ENCODE assay signal across 12 cellular contexts in genomic region chr11:114172055-114172861, GRCh38.
DNase-seq lines count a peak whose midpoint lies in the region; ATAC-seq, FAIRE-seq and TF ChIP-seq lines count a peak whose summit lies in the region.
"Had no signal": no experiment of that assay in that cellular context is flagged by ENCODE, and none has a peak within 500 bp of the region (broad histone marks: within the 10 kb centered on the region; RNA-seq: fewer than 3 reads in every experiment).

No MANE protein-coding gene starts in this region.

- H3K9ac ChIP-seq in liver (ENCODE audit: low read depth in 1 of 2, low read length in 2 of 2) = peak overlapping the region in 1 of 2 donors; percentile 80
- H3K9ac ChIP-seq in HepG2 (ENCODE audit: insufficient read depth, low read depth, low read length) = no peak overlapping the region
- H3K9ac ChIP-seq in neural progenitor cell = no peak overlapping the region
- H3K9ac ChIP-seq in PC-3 (ENCODE audit: low read length) = no peak overlapping the region

- no peak overlapping the region for H2AFZ ChIP-seq in HepG2 (ENCODE audit: low read length)
- H2AFZ ChIP-seq in neural progenitor cell (replicated peaks) = no peak overlapping the region
- H2AFZ ChIP-seq in PC-3 (ENCODE audit: low read length) = no peak overlapping the region
- no peak overlapping the region for H2AFZ ChIP-seq in osteoblast (ENCODE audit: low read length)

- peaks cover 7% of the 10 kb centered on the region for H3K27me3 Mint-ChIP-seq in neural progenitor cell (ENCODE audit: insufficient read depth, low read depth)

- H3K27ac ChIP-seq in liver (ENCODE audit: low read depth in 1 of 2, low read length in 2 of 2) (peak overlapping the region; percentile 84 to 89), HepG2 (ENCODE audit: extremely low read length, insufficient read depth, low read length) (no peak overlapping the region), neural progenitor cell (no peak overlapping the region), PC-3 (ENCODE audit: low read length) (no peak overlapping the region), osteoblast (ENCODE audit: low read depth, low read length) (no peak overlapping the region)

- CTCF ChIA-PET in HepG2 (lab: Yijun Ruan, JAX; ENCODE audit: low intra/inter-chr PET ratio, low total read pairs) (no interaction called here), PC-3 (lab: Charles Lee) (no interaction called here)

- peaks cover 6% of the 10 kb centered on the region for H3K36me3 Mint-ChIP-seq in neural progenitor cell

- no peak for TF ChIP-seq POLR2A in HepG2 (IDR thresholded peaks at IDR 0.05; ENCODE audit: insufficient read depth in 1 of 2, low read depth in 2 of 2, low read length in 2 of 2)

- TF ChIP-seq RAD21 in liver (IDR thresholded peaks at IDR 0.05) (no peak), HepG2 (CRISPR knock-in tag; IDR thresholded peaks at IDR 0.05) (no peak)

- FAIRE-seq in HepG2 (lab: Jason Lieb, UNC) (no peak), bronchial epithelial cell (lab: Jason Lieb, UNC) (peak; percentile 58)
- FAIRE-seq: endometrium had no signal

- H3K9me3 Mint-ChIP-seq in neural progenitor cell = no peaks in the 10 kb centered on the region

- H3K4me3 ChIP-seq in liver (ENCODE audit: low read depth in 1 of 3, low read length in 3 of 3) (no peak overlapping the region), HepG2 (replicated peaks in 1 of 3; ENCODE audit: insufficient read depth in 1 of 3, low read depth in 2 of 3, low read length in 3 of 3) (no peak overlapping the region), bronchial epithelial cell (ENCODE audit: low read depth, low read length) (no peak overlapping the region), neural progenitor cell (no peak overlapping the region), PC-3 (ENCODE audit: low read length) (no peak overlapping the region), osteoblast (ENCODE audit: insufficient read depth, low read length) (no peak overlapping the region)

- DNase-seq in HepG2 (ENCODE audit: low spot score) (no peak), bronchial epithelial cell (ENCODE audit: low read depth) (no peak), neural progenitor cell (ENCODE audit: low spot score) (no peak), PC-3 (no peak), HCEC 1CT (no peak), hippocampal formation (lab: John Stamatoyannopoulos, UW) (no peak), osteoblast (ENCODE audit: insufficient read length, low spot score, missing footprints) (no peak)
- DNase-seq: activated CD4-positive, alpha-beta T cell treated with anti-CD3 and anti-CD28 coated beads, Interleukin-2, amount 50 U/mL, for 48 hours; DMS53; stimulated activated CD4-positive, alpha-beta T cell treated with anti-CD3 and anti-CD28 coated beads, Interleukin-2, amount 100 ng/mL, for 48 hours had no signal

- H3K9me2 ChIP-seq in PC-3 (replicated peaks; ENCODE audit: low read length) = no peaks in the 10 kb centered on the region

- H3K4me2 ChIP-seq in HepG2 (ENCODE audit: low read depth, low read length) (no peak overlapping the region), neural progenitor cell (peak overlapping the region; percentile 19), PC-3 (ENCODE audit: low read length) (no peak overlapping the region), osteoblast (ENCODE audit: insufficient read depth, low read length) (no peak overlapping the region)

- peaks cover 37 to 94% (median 80%) of the 10 kb centered on the region in 4 donors for H3K4me1 ChIP-seq in liver (ENCODE audit: control insufficient read depth in 4 of 4, insufficient read depth in 4 of 4, low read length in 3 of 4)
- peaks cover 10% of the 10 kb centered on the region for H3K4me1 ChIP-seq in HepG2 (ENCODE audit: insufficient read depth, low read length)
- peaks cover 61% of the 10 kb centered on the region for H3K4me1 ChIP-seq in neural progenitor cell
- peaks cover 4% of the 10 kb centered on the region for H3K4me1 ChIP-seq in PC-3 (ENCODE audit: insufficient read depth, low read length)
- H3K4me1 ChIP-seq in osteoblast (ENCODE audit: insufficient read depth, low read length) = peaks cover 8% of the 10 kb centered on the region

- no peak overlapping the region for H3K4me3 Mint-ChIP-seq in neural progenitor cell

- 49% methylated on average over 14 of the region's 14 CpGs for WGBS in liver
- 43% methylated on average over 13 of the region's 14 CpGs for WGBS in HepG2 (ENCODE audit: low lambda C conversion rate)

- TF ChIP-seq CTCF in liver (IDR thresholded peaks at IDR 0.05; ENCODE audit: low read depth, low read length, missing input control) = no peak
- no peak for TF ChIP-seq CTCF in HepG2 (CRISPR knock-in tag; IDR thresholded peaks at IDR 0.05)
- TF ChIP-seq CTCF in bronchial epithelial cell (IDR thresholded peaks at IDR 0.05; ENCODE audit: insufficient read depth, low read length, severe bottlenecking) = no peak
- no peak for TF ChIP-seq CTCF in neural progenitor cell (IDR thresholded peaks at IDR 0.05)
- no peak for TF ChIP-seq CTCF in PC-3 (conservative IDR thresholded peaks at IDR 0.05; ENCODE audit: low read depth, low read length)
- TF ChIP-seq CTCF in osteoblast (IDR thresholded peaks at IDR 0.05; ENCODE audit: extremely low read depth, low read depth, low read length) = no peak

- H3F3A ChIP-seq in neural progenitor cell (ENCODE audit: low read depth) (peaks cover 14% of the 10 kb centered on the region), PC-3 (ENCODE audit: low read length, unreplicated experiment) (no peaks in the 10 kb centered on the region)

- H3K79me2 ChIP-seq in HepG2 (ENCODE audit: insufficient read depth, low read length) = no peaks in the 10 kb centered on the region
- H3K79me2 ChIP-seq in neural progenitor cell (ENCODE audit: low read depth) = no peaks in the 10 kb centered on the region
- H3K79me2 ChIP-seq in PC-3 (ENCODE audit: low read length) = no peaks in the 10 kb centered on the region
- H3K79me2 ChIP-seq in osteoblast (ENCODE audit: insufficient read depth, low read length) = no peaks in the 10 kb centered on the region

- ATAC-seq in HepG2 (no peak), PC-3 (no peak)

- no peak overlapping the region for H3K27ac Mint-ChIP-seq in neural progenitor cell

- no peak for TF ChIP-seq EP300 in HepG2 (IDR thresholded peaks at IDR 0.05; ENCODE audit: low read depth in 2 of 2, low read length in 2 of 2)
- no peak for TF ChIP-seq EP300 in HepG2 (CRISPR knock-in tag; IDR thresholded peaks at IDR 0.05; ENCODE audit: borderline replicate concordance)

- in situ Hi-C loops in HepG2 (cut with HindIII; ENCODE audit: extremely low pct_ligation_motif_present, low pct_unique_long_range_greater_than_20kb) = no loop called here

- no peaks in the 10 kb centered on the region for H3K36me3 ChIP-seq in liver (ENCODE audit: control insufficient read depth in 4 of 4, insufficient read depth in 3 of 4, low read depth in 1 of 4, low read length in 3 of 4)
- H3K36me3 ChIP-seq in HepG2 (replicated peaks in 1 of 2; ENCODE audit: control insufficient read depth in 1 of 2, insufficient read depth in 2 of 2, low read length in 2 of 2) = no peaks in the 10 kb centered on the region
- H3K36me3 ChIP-seq in bronchial epithelial cell (ENCODE audit: control insufficient read depth, insufficient read depth, low read length) = peaks cover 1% of the 10 kb centered on the region
- no peaks in the 10 kb centered on the region for H3K36me3 ChIP-seq in neural progenitor cell
- no peaks in the 10 kb centered on the region for H3K36me3 ChIP-seq in PC-3 (ENCODE audit: low read depth, low read length)
- H3K36me3 ChIP-seq in osteoblast (ENCODE audit: insufficient read depth, low read length) = no peaks in the 10 kb centered on the region

- no peaks in the 10 kb centered on the region for H3K27me3 ChIP-seq in liver (ENCODE audit: control insufficient read depth in 4 of 4, insufficient read depth in 4 of 4, low read length in 3 of 4)
- H3K27me3 ChIP-seq in HepG2 (ENCODE audit: control insufficient read depth in 1 of 2, insufficient read depth in 2 of 2, low read length in 2 of 2) = peaks cover 0 to 32% of the 10 kb centered on the region in 2 experiments; a peak in 2 of 5 replicates
- peaks cover 39% of the 10 kb centered on the region for H3K27me3 ChIP-seq in bronchial epithelial cell (ENCODE audit: control insufficient read depth, insufficient read depth, low read length)
- no peaks in the 10 kb centered on the region for H3K27me3 ChIP-seq in neural progenitor cell
- H3K27me3 ChIP-seq in PC-3 (ENCODE audit: low read length) = peaks cover 98% of the 10 kb centered on the region
- peaks cover 88% of the 10 kb centered on the region for H3K27me3 ChIP-seq in osteoblast (ENCODE audit: insufficient read depth, low read length)

- H4K20me1 ChIP-seq in HepG2 (ENCODE audit: insufficient read depth, low read length) (no peaks in the 10 kb centered on the region), neural progenitor cell (ENCODE audit: low read depth) (peaks cover 26% of the 10 kb centered on the region), PC-3 (ENCODE audit: low read length) (no peaks in the 10 kb centered on the region), osteoblast (ENCODE audit: insufficient read depth, low read length) (peaks cover 5% of the 10 kb centered on the region)

- intact Hi-C loops in HepG2 (cut with micrococcal nuclease; ENCODE audit: unreplicated experiment) = no loop called here
- intact Hi-C loops in PC-3 (cut with micrococcal nuclease) = no loop called here

- POLR2A ChIA-PET in HepG2 (lab: Yijun Ruan, JAX) = no interaction called here
- POLR2A ChIA-PET in PC-3 (lab: Charles Lee; ENCODE audit: unreplicated experiment) = no interaction called here

- BruUV-seq in HepG2 (replicated peaks; lab: Mats Ljungman, UMichigan) (no TSS peak), PC-3 (replicated peaks; lab: Mats Ljungman, UMichigan) (no TSS peak)

- no peaks in the 10 kb centered on the region for H3K9me3 ChIP-seq in liver (ENCODE audit: control insufficient read depth in 4 of 4, low read length in 3 of 4)
- no peaks in the 10 kb centered on the region for H3K9me3 ChIP-seq in HepG2 (ENCODE audit: low read length)
- no peaks in the 10 kb centered on the region for H3K9me3 ChIP-seq in neural progenitor cell (ENCODE audit: low read depth)
- H3K9me3 ChIP-seq in PC-3 (ENCODE audit: low read length) = no peaks in the 10 kb centered on the region
- H3K9me3 ChIP-seq in osteoblast (ENCODE audit: low read depth, low read length) = no peaks in the 10 kb centered on the region

- H3K4me1 Mint-ChIP-seq in neural progenitor cell = peaks cover 68% of the 10 kb centered on the region

TF ChIP-seq in liver, 16 proteins besides CTCF, POLR2A, EP300 and RAD21 (continues in another document):
- no peak for TF ChIP-seq NR2F2 (IDR thresholded peaks at IDR 0.05)
- no peak for TF ChIP-seq JUND (IDR thresholded peaks at IDR 0.05)
- TF ChIP-seq HNF4G (IDR thresholded peaks at IDR 0.05) = no peak
- TF ChIP-seq FOXA2 (IDR thresholded peaks at IDR 0.05) = no peak
- TF ChIP-seq TAF1 (conservative IDR thresholded peaks at IDR 0.05) = no peak
- no peak for TF ChIP-seq GABPA (IDR thresholded peaks at IDR 0.05 in 1 of 2, conservative IDR thresholded peaks at IDR 0.05 in 1 of 2)

TF ChIP-seq in HepG2, 621 proteins besides CTCF, POLR2A, EP300 and RAD21 (continues in another document):
- no peak for TF ChIP-seq KLF16 (CRISPR knock-in tag; IDR thresholded peaks at IDR 0.05)

Comparison
In these comparisons a context has a peak if more than half of its experiments do, and no peak if none do; other contexts are left out.
1. H3K27ac ChIP-seq: peak in liver (2 of 2); none in HepG2 (single experiment), neural progenitor cell (single experiment), PC-3 (single experiment) and osteoblast (single experiment).